In the genomic region with DNA sequence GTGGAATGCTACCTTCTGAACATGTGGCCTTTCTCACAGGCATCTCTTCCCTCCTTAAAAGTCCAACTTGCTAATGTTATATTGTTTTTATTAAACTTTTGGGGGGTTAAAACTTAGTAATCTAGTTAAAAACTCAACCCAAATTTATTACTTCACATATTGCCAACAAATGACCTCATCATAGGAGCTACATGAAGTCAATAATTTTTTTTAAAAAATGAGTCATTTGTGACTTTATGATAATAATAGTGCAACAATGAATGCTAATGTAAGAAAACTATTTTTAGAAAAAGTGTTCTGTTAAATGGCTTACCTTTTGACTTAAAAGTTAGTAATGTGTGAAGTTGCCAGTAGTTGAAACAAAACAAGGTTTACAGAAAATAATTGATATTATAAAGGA, we compare ENCODE assay signal across 1 cellular context.
TF ChIP-seq lines count a peak whose summit lies in the region.

No MANE protein-coding gene starts in this region.

TF ChIP-seq in HepG2, 621 proteins besides CTCF, POLR2A, EP300 and RAD21 (continued from another document):
- TF ChIP-seq ZNF816 (CRISPR knock-in tag; IDR thresholded peaks at IDR 0.05; ENCODE audit: borderline replicate concordance) = no peak
